ENCODE assay signal across 8 cellular contexts in genomic region chr1:44842763-44843655, GRCh38. TPM values are rescaled to one million over a fixed set of nuclear protein-coding genes. Genes with fewer than 3 reads are reported as not detected.
DNase-seq lines count a peak whose midpoint lies in the region; ATAC-seq and TF ChIP-seq lines count a peak whose summit lies in the region.

Gene PTCH2, minus strand, starts transcription at chr1:44843253. Its CDS starts 321 bp downstream, at chr1:44842932.

- CTCF ChIA-PET in CD4-positive, alpha-beta memory T cell (lab: Charles Lee; ENCODE audit: partially characterized antibody), result interaction anchor here (0.6 kb wide), 1 partner anchor 144 kb away, joined by 3 read pairs; no protein-coding TSS in a partner anchor
- CTCF ChIA-PET in HEK293 (lab: Yijun Ruan, JAX) (interaction anchor here (0.6 to 1.5 kb wide), 4 partner anchors 114 to 1429 kb away, joined by 3 to 6 read pairs (median 4); no protein-coding TSS in a partner anchor), OCI-LY7 (lab: Charles Lee; ENCODE audit: unreplicated experiment) (no interaction called here)

- WGBS in sigmoid colon, 2 donors, result 3% methylated on average over 75 of the region's 75 CpGs

- H3K27ac Mint-ChIP-seq in CD4-positive, alpha-beta memory T cell, result peak within 1 kb of the TSS in 1 of 7 donors; percentile 35

- peak within 1 kb of the TSS in 7 of 8 donors; percentile 33 to 76 (median 49) for H3K4me3 Mint-ChIP-seq in CD4-positive, alpha-beta memory T cell

- peaks cover 0 to 4% of the 10 kb centered on the region in 2 donors for H3K36me3 Mint-ChIP-seq in CD4-positive, alpha-beta memory T cell

- no peaks in the 10 kb centered on the region for H3K36me3 ChIP-seq in CD4-positive, alpha-beta memory T cell (ENCODE audit: insufficient read depth, low read length)
- H3K36me3 ChIP-seq in HEK293 (ENCODE audit: control insufficient read depth in 2 of 2, insufficient read depth in 1 of 2, low read length in 2 of 2), result no peaks in the 10 kb centered on the region
- H3K36me3 ChIP-seq in OCI-LY7 (ENCODE audit: insufficient read depth, low read length), result no peaks in the 10 kb centered on the region
- H3K36me3 ChIP-seq in breast epithelium, result no peaks in the 10 kb centered on the region
- no peaks in the 10 kb centered on the region for H3K36me3 ChIP-seq in sigmoid colon

- peak within 1 kb of the TSS; percentile 39; the same call in 1 of the 2 replicates for H3K4me2 ChIP-seq in OCI-LY7 (ENCODE audit: low read length)

- TF ChIP-seq EP300 in sigmoid colon (IDR thresholded peaks at IDR 0.05), result no peak

- H3K79me2 ChIP-seq in OCI-LY7 (ENCODE audit: insufficient read depth, low read depth, low read length), result no peaks in the 10 kb centered on the region

- no peak within 1 kb of the TSS for H3K27ac ChIP-seq in CD4-positive, alpha-beta memory T cell (ENCODE audit: low read depth, low read length)
- peak within 1 kb of the TSS; percentile 45; the same call in 1 of the 2 replicates for H3K27ac ChIP-seq in HEK293 (ENCODE audit: extremely low read depth, low read depth, low read length)
- H3K27ac ChIP-seq in OCI-LY7 (ENCODE audit: low read depth, low read length, poor library complexity, severe bottlenecking), result no peak within 1 kb of the TSS
- peak within 1 kb of the TSS; percentile 70 to 83 for H3K27ac ChIP-seq in breast epithelium
- H3K27ac ChIP-seq in sigmoid colon, result peak within 1 kb of the TSS; percentile 66 to 82 (median 76)

- TF ChIP-seq CTCF in HEK293 (tag by site-specific recombination; IDR thresholded peaks at IDR 0.05), result no peak
- TF ChIP-seq CTCF in OCI-LY7 (conservative IDR thresholded peaks at IDR 0.05; ENCODE audit: low read length), result no peak
- TF ChIP-seq CTCF in breast epithelium (IDR thresholded peaks at IDR 0.05), result no peak
- TF ChIP-seq CTCF in sigmoid colon (IDR thresholded peaks at IDR 0.05), result no peak

- no peak for TF ChIP-seq POLR2A in breast epithelium (IDR thresholded peaks at IDR 0.05)
- TF ChIP-seq POLR2A in sigmoid colon (IDR thresholded peaks at IDR 0.05), result peak in 1 of 2 donors; percentile 17

- H4K20me1 ChIP-seq in OCI-LY7 (ENCODE audit: insufficient read depth, low read length), result no peaks in the 10 kb centered on the region

- peak in 1 of 5 donors; percentile 16 for DNase-seq in CD4-positive, alpha-beta memory T cell
- DNase-seq in OCI-LY7 (ENCODE audit: low spot score) (peak; percentile 24), breast epithelium (ENCODE audit: low spot score in 2 of 2) (peak in 1 of 2 donors; percentile 58), sigmoid colon (peak; percentile 93), cerebellar nuclear complex (lab: John Stamatoyannopoulos, UW) (no peak)

- no peaks in the 10 kb centered on the region for H3K9me3 Mint-ChIP-seq in CD4-positive, alpha-beta memory T cell

- ATAC-seq in HG03045 (IDR thresholded peaks at IDR 0.05; ENCODE audit: unreplicated experiment), result no peak

- POLR2A ChIA-PET in CD4-positive, alpha-beta memory T cell (lab: Charles Lee; ENCODE audit: partially characterized antibody), result interaction anchor here (0.7 to 2.1 kb wide), 5 partner anchors 23 to 68 kb away, joined by 3 to 6 read pairs (median 4); partner anchors contain the start of genes PLK3 and RPS8
- POLR2A ChIA-PET in HEK293 (lab: Yijun Ruan, JAX) (interaction anchor here (0.6 to 2.7 kb wide), 20 partner anchors 11 to 497 kb away, joined by 3 to 27 read pairs (median 4); partner anchors contain the start of genes BEST4, BTBD19, DYNLT4 and EIF2B3), OCI-LY7 (lab: Charles Lee) (interaction anchor here (0.6 kb wide), 2 partner anchors 38 to 159 kb away, joined by 3 to 5 read pairs; no protein-coding TSS in a partner anchor)

- no peaks in the 10 kb centered on the region for H3K27me3 ChIP-seq in CD4-positive, alpha-beta memory T cell (ENCODE audit: insufficient read depth, low read length)
- no peaks in the 10 kb centered on the region for H3K27me3 ChIP-seq in breast epithelium
- no peaks in the 10 kb centered on the region for H3K27me3 ChIP-seq in sigmoid colon

- H3K9me2 ChIP-seq in OCI-LY7 (ENCODE audit: insufficient read depth, low read length), result no peaks in the 10 kb centered on the region

- intact Hi-C loops in CD4-positive, alpha-beta memory T cell (cut with micrococcal nuclease), result no loop called here
- intact Hi-C loops in OCI-LY7 (cut with micrococcal nuclease; ENCODE audit: unreplicated experiment), result no loop called here
- intact Hi-C loops in breast epithelium (cut with DNase I; ENCODE audit: low total_unique reads), result no loop called here
- intact Hi-C loops in sigmoid colon (cut with DNase I), result loop anchor here (5.0 kb wide), 3 partner anchors 144 to 459 kb away; partner anchors contain the start of genes EIF2B3, HECTD3 and UROD

- peaks cover 6% of the 10 kb centered on the region for H3K4me1 ChIP-seq in CD4-positive, alpha-beta memory T cell (ENCODE audit: insufficient read depth, low read length)
- H3K4me1 ChIP-seq in HEK293 (ENCODE audit: control insufficient read depth, insufficient read depth, low read length), result no peaks in the 10 kb centered on the region
- no peaks in the 10 kb centered on the region for H3K4me1 ChIP-seq in OCI-LY7 (ENCODE audit: insufficient read depth, low read length, poor library complexity, severe bottlenecking)
- H3K4me1 ChIP-seq in breast epithelium, result no peaks in the 10 kb centered on the region
- peaks cover 0 to 18% (median 6%) of the 10 kb centered on the region in 4 donors for H3K4me1 ChIP-seq in sigmoid colon

- peaks cover 13 to 23% of the 10 kb centered on the region in 2 donors for H3K27me3 Mint-ChIP-seq in CD4-positive, alpha-beta memory T cell

- H3K4me3 ChIP-seq in CD4-positive, alpha-beta memory T cell (ENCODE audit: low read length in 2 of 2), result peak within 1 kb of the TSS in 1 of 2 donors; percentile 24
- H3K4me3 ChIP-seq in HEK293 (ENCODE audit: low read depth, low read length) (peak within 1 kb of the TSS; percentile 59), OCI-LY7 (ENCODE audit: low read depth, low read length, poor library complexity, severe bottlenecking) (peak within 1 kb of the TSS; percentile 21), breast epithelium (peak within 1 kb of the TSS; percentile 50 to 85 (median 57)), iPS-11a (ENCODE audit: low read depth, low read length) (peak within 1 kb of the TSS; percentile 57), sigmoid colon (peak within 1 kb of the TSS; percentile 54 to 77 (median 60))

- no TSS peak for BruUV-seq in OCI-LY7 (replicated peaks; lab: Mats Ljungman, UMichigan)

- peaks cover 4 to 24% (median 8%) of the 10 kb centered on the region in 4 donors for H3K4me1 Mint-ChIP-seq in CD4-positive, alpha-beta memory T cell

- H3K9me3 ChIP-seq in CD4-positive, alpha-beta memory T cell (ENCODE audit: control insufficient read depth in 1 of 2, low read length in 2 of 2), result no peaks in the 10 kb centered on the region
- H3K9me3 ChIP-seq in HEK293 (ENCODE audit: control insufficient read depth, insufficient read depth, low read depth, low read length) (no peaks in the 10 kb centered on the region), OCI-LY7 (ENCODE audit: low read length) (no peaks in the 10 kb centered on the region), breast epithelium (no peaks in the 10 kb centered on the region), sigmoid colon (no peaks in the 10 kb centered on the region)

- no peak within 1 kb of the TSS for H2AFZ ChIP-seq in OCI-LY7 (ENCODE audit: low read length)

TF ChIP-seq in HEK293, 187 proteins besides CTCF, POLR2A, EP300 and RAD21 (continues in another document):
- TF ChIP-seq ZFP69B (tag by site-specific recombination; IDR thresholded peaks at IDR 0.05) (peak; percentile 87), ZIC2 (tag by site-specific recombination; IDR thresholded peaks at IDR 0.05) (peak; percentile 91), ZNF837 (tag by site-specific recombination; IDR thresholded peaks at IDR 0.05) (peak; percentile 62; the same call in 1 of the 2 replicates), ZXDB (tag by site-specific recombination; IDR thresholded peaks at IDR 0.05) (peak; percentile 60), ZNF548 (tag by site-specific recombination; IDR thresholded peaks at IDR 0.05) (no peak), SP2 (tag by site-specific recombination; IDR thresholded peaks at IDR 0.05) (peak; percentile 73), ZFP41 (tag by site-specific recombination; IDR thresholded peaks at IDR 0.05; ENCODE audit: borderline replicate concordance) (no peak), ZNF423 (tag by site-specific recombination; IDR thresholded peaks at IDR 0.05) (peak; percentile 92), ZNF76 (tag by site-specific recombination; IDR thresholded peaks at IDR 0.05; ENCODE audit: borderline replicate concordance, low read depth) (peak; percentile 34; the same call in 1 of the 2 replicates), ZBTB20 (tag by site-specific recombination; IDR thresholded peaks at IDR 0.05) (peak; percentile 71; the same call in 1 of the 2 replicates), MZF1 (tag by site-specific recombination; IDR thresholded peaks at IDR 0.05; ENCODE audit: borderline replicate concordance) (peak; percentile 58; the same call in 1 of the 2 replicates), ZNF140 (tag by site-specific recombination; IDR thresholded peaks at IDR 0.05) (peak; percentile 96), PBX3 (CRISPR knock-in tag; IDR thresholded peaks at IDR 0.05) (no peak; the same call in 1 of the 2 replicates)

RNA-seq across cellular contexts. Expression of gene PTCH2, which starts in this region (rescaled TPM):
- total RNA-seq in CD4-positive, alpha-beta memory T cell, result 1 to 10 TPM; 1.3 to 1.4 TPM
- polyA plus RNA-seq in CD4-positive, alpha-beta memory T cell, result under 1 TPM in 1 of 2 donors, not detected in 1; 0.20 TPM
- total RNA-seq in OCI-LY7 (2014; rRNA removed; shearing (Covaris generic)), result 0.39 and 0.60 TPM in 2 replicates
- total RNA-seq in OCI-LY7 (2022), result 0.68 and 1.0 TPM in 2 replicates
- total RNA-seq in breast epithelium, result 1 to 10 TPM in 2 of 3 donors, under 1 TPM in 1; 0.32 to 2.2 (median 1.3) TPM
- 1 to 10 TPM in 1 of 4 donors, under 1 TPM in 3; 0.36 to 2.8 (median 0.83) TPM for total RNA-seq in sigmoid colon
- polyA plus RNA-seq in sigmoid colon, result under 1 TPM in 1 of 3 donors, not detected in 2; 0.45 TPM

Comparison
In these comparisons a context has a peak if more than half of its experiments do, and no peak if none do; other contexts are left out.
1. DNase-seq: peak in OCI-LY7 (single experiment) and sigmoid colon (single experiment); none in cerebellar nuclear complex (0 of 2).
2. H3K27ac ChIP-seq: peak in HEK293 (single experiment), breast epithelium (2 of 2) and sigmoid colon (4 of 4); none in CD4-positive, alpha-beta memory T cell (single experiment) and OCI-LY7 (single experiment).